8 cellular contexts compared by ENCODE assay signal in genomic region chr12:24948816-24949722, GRCh38. TPM values are rescaled to one million over a fixed set of nuclear protein-coding genes. Genes with fewer than 3 reads are reported as not detected.
DNase-seq lines count a peak whose midpoint lies in the region; ATAC-seq and TF ChIP-seq lines count a peak whose summit lies in the region.

Gene BCAT1, minus strand, starts transcription at chr12:24949101. Its CDS starts 169 bp downstream, at chr12:24948932.

- CTCF ChIA-PET in Calu3 (lab: Charles Lee): no interaction called here

- H2BK120ac ChIP-seq in mesenchymal stem cell (ENCODE audit: low read depth, low read length): peak within 1 kb of the TSS; percentile 85

- no peaks in the 10 kb centered on the region for H3K4me1 Mint-ChIP-seq in Calu3 (ENCODE audit: low read depth, unreplicated experiment)
- H3K4me1 Mint-ChIP-seq in endodermal cell: peaks cover 57% of the 10 kb centered on the region

- H4K91ac ChIP-seq in mesenchymal stem cell (ENCODE audit: low read length): peak within 1 kb of the TSS; percentile 83

- whole genome bisulfite sequencing in endodermal cell (ENCODE audit: insufficient coverage in 1 of 2, insufficient read length in 1 of 2), 2 experiments: 6% methylated on average over 10 to 48 of the region's 48 CpGs
- 2% methylated on average over 45 of the region's 48 CpGs for WGBS in mesenchymal stem cell

- intact Hi-C loops in Calu3 (cut with micrococcal nuclease; ENCODE audit: unreplicated experiment): no loop called here

- H3K27ac ChIP-seq in KOPT-K1 (ENCODE audit: low read depth, low read length, poor library complexity, severe bottlenecking) (peak within 1 kb of the TSS; percentile 60), endodermal cell (ENCODE audit: low read depth, low read length) (peak within 1 kb of the TSS; percentile 80), mesenchymal stem cell (ENCODE audit: low read length, poor library complexity, severe bottlenecking) (peak within 1 kb of the TSS; percentile 60)

- H3K27me3 Mint-ChIP-seq in Calu3 (ENCODE audit: unreplicated experiment) (peaks cover 14% of the 10 kb centered on the region), endodermal cell (ENCODE audit: insufficient read depth) (peaks cover 9% of the 10 kb centered on the region)

- peak within 1 kb of the TSS; percentile 89 for H4K8ac ChIP-seq in mesenchymal stem cell (ENCODE audit: low read length)

- peak within 1 kb of the TSS; percentile 92 for H3K4me3 ChIP-seq in endodermal cell (ENCODE audit: low read length)
- peak within 1 kb of the TSS; percentile 72 to 85 for H3K4me3 ChIP-seq in mesenchymal stem cell (ENCODE audit: insufficient read depth in 1 of 2, low read depth in 1 of 2, low read length in 2 of 2)

- H2BK5ac ChIP-seq in mesenchymal stem cell (ENCODE audit: low read depth, low read length, poor library complexity, severe bottlenecking): no peak within 1 kb of the TSS

- no TSS peak for BruUV-seq in Calu3 (replicated peaks; lab: Mats Ljungman, UMichigan)

- peak within 1 kb of the TSS; percentile 27 to 45 for H3K14ac ChIP-seq in mesenchymal stem cell (ENCODE audit: low read length in 2 of 2)

- peak within 1 kb of the TSS; percentile 40 to 61 for H3K23ac ChIP-seq in mesenchymal stem cell (ENCODE audit: low read length in 2 of 2)

- H3K9ac ChIP-seq in endodermal cell (ENCODE audit: extremely low read depth, low read length, poor library complexity, severe bottlenecking) (peak within 1 kb of the TSS; percentile 88), mesenchymal stem cell (ENCODE audit: low read length) (peak within 1 kb of the TSS; percentile 91)

- H3K79me1 ChIP-seq in mesenchymal stem cell (replicated peaks; ENCODE audit: low read length, poor library complexity, severe bottlenecking): no peaks in the 10 kb centered on the region

- peaks cover 8% of the 10 kb centered on the region for H3K27me3 ChIP-seq in endodermal cell (ENCODE audit: control insufficient read depth, insufficient read depth, low read length, poor library complexity, severe bottlenecking)
- H3K27me3 ChIP-seq in mesenchymal stem cell (ENCODE audit: control insufficient read depth in 1 of 2, insufficient read depth in 1 of 2, low read length in 2 of 2): no peaks in the 10 kb centered on the region

- peak within 1 kb of the TSS; percentile 93 to 96 for H3K18ac ChIP-seq in mesenchymal stem cell (ENCODE audit: low read depth in 1 of 2, low read length in 2 of 2)

- H3K4me1 ChIP-seq in endodermal cell (ENCODE audit: control insufficient read depth, insufficient read depth, low read length): peaks cover 2% of the 10 kb centered on the region
- peaks cover 4% of the 10 kb centered on the region for H3K4me1 ChIP-seq in mesenchymal stem cell (ENCODE audit: control insufficient read depth, insufficient read depth, low read depth, low read length)

- H2AFZ ChIP-seq in mesenchymal stem cell (ENCODE audit: low read depth, low read length): peak within 1 kb of the TSS; percentile 84

- H3K4me2 ChIP-seq in mesenchymal stem cell (ENCODE audit: low read length, poor library complexity, severe bottlenecking): peak within 1 kb of the TSS; percentile 76

- H3K9me3 Mint-ChIP-seq in Calu3 (ENCODE audit: low read depth, unreplicated experiment) (no peaks in the 10 kb centered on the region), endodermal cell (no peaks in the 10 kb centered on the region)

- H3K4ac ChIP-seq in mesenchymal stem cell (ENCODE audit: low read depth in 1 of 2, low read length in 2 of 2): peak within 1 kb of the TSS; percentile 74 to 92

- H3K9me3 ChIP-seq in KOPT-K1 (ENCODE audit: insufficient read depth, low read length, poor library complexity, severe bottlenecking) (no peaks in the 10 kb centered on the region), endodermal cell (ENCODE audit: control insufficient read depth, low read length) (no peaks in the 10 kb centered on the region), mesenchymal stem cell (ENCODE audit: control insufficient read depth, low read length) (no peaks in the 10 kb centered on the region)

- peak within 1 kb of the TSS; percentile 32 to 79 for H2BK12ac ChIP-seq in mesenchymal stem cell (ENCODE audit: low read length in 2 of 2)

- H2BK15ac ChIP-seq in mesenchymal stem cell (ENCODE audit: low read depth, poor library complexity, severe bottlenecking): peak within 1 kb of the TSS; percentile 82

- peak within 1 kb of the TSS; percentile 73 for H3K27ac Mint-ChIP-seq in Calu3 (ENCODE audit: unreplicated experiment)
- H3K27ac Mint-ChIP-seq in endodermal cell: peak within 1 kb of the TSS; percentile 97

- H3K36me3 ChIP-seq in KOPT-K1 (ENCODE audit: insufficient read depth, low read length) (no peaks in the 10 kb centered on the region; the same call in 1 of the 2 replicates), endodermal cell (ENCODE audit: control insufficient read depth, insufficient read depth, low read length) (peaks cover 14% of the 10 kb centered on the region), mesenchymal stem cell (ENCODE audit: control insufficient read depth in 1 of 2, insufficient read depth in 2 of 2, low read depth in 1 of 2, low read length in 2 of 2) (peaks cover 0 to 6% of the 10 kb centered on the region in 2 experiments)

- H3K4me3 Mint-ChIP-seq in Calu3 (ENCODE audit: low read depth, unreplicated experiment): peak within 1 kb of the TSS; percentile 81
- peak within 1 kb of the TSS; percentile 84 for H3K4me3 Mint-ChIP-seq in endodermal cell

- H3K36me3 Mint-ChIP-seq in Calu3 (ENCODE audit: insufficient read depth, unreplicated experiment) (peaks cover 8% of the 10 kb centered on the region), endodermal cell (ENCODE audit: low read depth) (peaks cover 14% of the 10 kb centered on the region)

- peak within 1 kb of the TSS; percentile 95 for H2AK5ac ChIP-seq in mesenchymal stem cell (ENCODE audit: low read length, severe bottlenecking)

- no peak for TF ChIP-seq CTCF in Calu3 (IDR thresholded peaks at IDR 0.05; ENCODE audit: unreplicated experiment)
- TF ChIP-seq CTCF in endodermal cell (conservative IDR thresholded peaks at IDR 0.05): peak; percentile 50

- peak; percentile 9 for DNase-seq in Calu3
- peak; percentile 65 for DNase-seq in activated CD4-positive, alpha-beta T cell treated with anti-CD3 and anti-CD28 coated beads for 48 hours
- DNase-seq in endodermal cell: peak; percentile 94
- DNase-seq in mesenchymal stem cell: peak; percentile 89
- peak; percentile 69 for DNase-seq in stimulated activated CD8-positive, alpha-beta memory T cell treated with anti-CD3 and anti-CD28 coated beads, Interleukin-4, amount 100 ng/mL, for 48 hours
- no peak for DNase-seq in GM19240 (ENCODE audit: insufficient read length, low spot score)

- ATAC-seq in GM21515 (IDR thresholded peaks at IDR 0.05; ENCODE audit: unreplicated experiment): peak; percentile 40

RNA-seq across cellular contexts. Expression of gene BCAT1, which starts in this region (rescaled TPM):
- total RNA-seq in Calu3 (2022): 0.98 and 4.0 TPM in 2 replicates
- total RNA-seq in endodermal cell: 100 to 1,000 TPM in 1 of 2 donors, 10 to 100 TPM in 1; 45.0 to 141 TPM
- polyA plus RNA-seq in endodermal cell (2013, experiment 1 of 2): 116 TPM
- polyA plus RNA-seq in endodermal cell (2013, experiment 2 of 2): 106 TPM
- 65.2 TPM for polyA plus RNA-seq in mesenchymal stem cell (2013, experiment 1 of 2)
- polyA plus RNA-seq in mesenchymal stem cell (2013, experiment 2 of 2): 68.3 TPM
